In genomic region chr7:129095258-129095657, GRCh38 we compare ENCODE assay signal across 1 cellular context.
TF ChIP-seq lines count a peak whose summit lies in the region.

No MANE protein-coding gene starts in this region.

TF ChIP-seq in GM12878, 131 proteins besides CTCF, POLR2A, EP300 and RAD21 (continues in another document):
- TF ChIP-seq, protein P1, sequence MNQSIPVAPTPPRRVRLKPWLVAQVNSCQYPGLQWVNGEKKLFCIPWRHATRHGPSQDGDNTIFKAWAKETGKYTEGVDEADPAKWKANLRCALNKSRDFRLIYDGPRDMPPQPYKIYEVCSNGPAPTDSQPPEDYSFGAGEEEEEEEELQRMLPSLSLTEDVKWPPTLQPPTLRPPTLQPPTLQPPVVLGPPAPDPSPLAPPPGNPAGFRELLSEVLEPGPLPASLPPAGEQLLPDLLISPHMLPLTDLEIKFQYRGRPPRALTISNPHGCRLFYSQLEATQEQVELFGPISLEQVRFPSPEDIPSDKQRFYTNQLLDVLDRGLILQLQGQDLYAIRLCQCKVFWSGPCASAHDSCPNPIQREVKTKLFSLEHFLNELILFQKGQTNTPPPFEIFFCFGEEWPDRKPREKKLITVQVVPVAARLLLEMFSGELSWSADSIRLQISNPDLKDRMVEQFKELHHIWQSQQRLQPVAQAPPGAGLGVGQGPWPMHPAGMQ (IDR thresholded peaks at IDR 0.05; ENCODE audit: borderline replicate concordance): no peak
- TF ChIP-seq WRNIP1 (IDR thresholded peaks at IDR 0.05; ENCODE audit: borderline replicate concordance, low read depth, low read length) (no peak), ZNF207 (IDR thresholded peaks at IDR 0.05; ENCODE audit: borderline replicate concordance) (no peak), JUNB (IDR thresholded peaks at IDR 0.05) (no peak), YY1 (IDR thresholded peaks at IDR 0.05; ENCODE audit: low read depth, low read length) (peak; percentile 58; the same call in 1 of the 2 replicates), NBN (IDR thresholded peaks at IDR 0.05) (no peak), IKZF1 (conservative IDR thresholded peaks at IDR 0.05) (peak; percentile 66), ATF3 (IDR thresholded peaks at IDR 0.05; ENCODE audit: borderline replicate concordance, extremely low read depth, low read depth, low read length) (no peak), SMC3 (IDR thresholded peaks at IDR 0.05; ENCODE audit: borderline replicate concordance, low read length) (no peak), ASH2L (IDR thresholded peaks at IDR 0.05; ENCODE audit: borderline replicate concordance, low read depth) (peak; percentile 28; the same call in 1 of the 2 replicates), POLR2AphosphoS5 (IDR thresholded peaks at IDR 0.05; ENCODE audit: low read length) (no peak), HSF1 (IDR thresholded peaks at IDR 0.05; ENCODE audit: low read depth, low read length) (no peak), CEBPB (IDR thresholded peaks at IDR 0.05; ENCODE audit: borderline replicate concordance in 1 of 2, low read depth in 2 of 2, low read length in 2 of 2) (no peak), ATF7 (IDR thresholded peaks at IDR 0.05; ENCODE audit: low read depth) (no peak), SIN3A (IDR thresholded peaks at IDR 0.05; ENCODE audit: low read depth, low read length) (no peak), SUPT20H (IDR thresholded peaks at IDR 0.05; ENCODE audit: borderline replicate concordance, control insufficient read depth, low read depth, low read length) (no peak), ZNF217 (IDR thresholded peaks at IDR 0.05) (0 out of 2 replicates have a peak, but pooled peaks have one; percentile 33), POU2F2 (IDR thresholded peaks at IDR 0.05; ENCODE audit: borderline replicate concordance, low read depth, low read length) (0 out of 3 replicates have a peak, but pooled peaks have one; percentile 40), TAF1 (IDR thresholded peaks at IDR 0.05; ENCODE audit: borderline replicate concordance, low read depth, low read length) (peak; percentile 41; the same call in 1 of the 2 replicates), SMARCA5 (IDR thresholded peaks at IDR 0.05) (no peak), HDGF (IDR thresholded peaks at IDR 0.05) (no peak), STAT1 (conservative IDR thresholded peaks at IDR 0.05) (no peak), MEF2A (IDR thresholded peaks at IDR 0.05; ENCODE audit: insufficient read depth, low read depth, low read length) (peak; percentile 59; the same call in 1 of the 2 replicates), SRF (IDR thresholded peaks at IDR 0.05; ENCODE audit: low read depth in 2 of 2, low read length in 2 of 2) (peak in 1 of 2 experiments; percentile 54; a peak in 1 of 4 replicates), CREB1 (IDR thresholded peaks at IDR 0.05; ENCODE audit: low read depth) (peak; percentile 74), ZNF384 (IDR thresholded peaks at IDR 0.05; ENCODE audit: borderline replicate concordance, low read depth, low read length) (no peak), RB1 (IDR thresholded peaks at IDR 0.05; ENCODE audit: borderline replicate concordance) (no peak), EZH2 (IDR thresholded peaks at IDR 0.05; ENCODE audit: borderline replicate concordance, control insufficient read depth, low read depth, low read length) (no peak), ELK1 (IDR thresholded peaks at IDR 0.05; ENCODE audit: low read depth, low read length) (no peak), TCF12 (IDR thresholded peaks at IDR 0.05; ENCODE audit: low read depth, low read length) (peak; percentile 82), DPF2 (IDR thresholded peaks at IDR 0.05) (0 out of 2 replicates have a peak, but pooled peaks have one; percentile 17), EED (IDR thresholded peaks at IDR 0.05; ENCODE audit: low read depth) (peak; percentile 90)
- TF ChIP-seq, protein P2, sequence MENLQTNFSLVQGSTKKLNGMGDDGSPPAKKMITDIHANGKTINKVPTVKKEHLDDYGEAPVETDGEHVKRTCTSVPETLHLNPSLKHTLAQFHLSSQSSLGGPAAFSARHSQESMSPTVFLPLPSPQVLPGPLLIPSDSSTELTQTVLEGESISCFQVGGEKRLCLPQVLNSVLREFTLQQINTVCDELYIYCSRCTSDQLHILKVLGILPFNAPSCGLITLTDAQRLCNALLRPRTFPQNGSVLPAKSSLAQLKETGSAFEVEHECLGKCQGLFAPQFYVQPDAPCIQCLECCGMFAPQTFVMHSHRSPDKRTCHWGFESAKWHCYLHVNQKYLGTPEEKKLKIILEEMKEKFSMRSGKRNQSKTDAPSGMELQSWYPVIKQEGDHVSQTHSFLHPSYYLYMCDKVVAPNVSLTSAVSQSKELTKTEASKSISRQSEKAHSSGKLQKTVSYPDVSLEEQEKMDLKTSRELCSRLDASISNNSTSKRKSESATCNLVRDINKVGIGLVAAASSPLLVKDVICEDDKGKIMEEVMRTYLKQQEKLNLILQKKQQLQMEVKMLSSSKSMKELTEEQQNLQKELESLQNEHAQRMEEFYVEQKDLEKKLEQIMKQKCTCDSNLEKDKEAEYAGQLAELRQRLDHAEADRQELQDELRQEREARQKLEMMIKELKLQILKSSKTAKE (IDR thresholded peaks at IDR 0.05; ENCODE audit: low read depth, poor library complexity, severe bottlenecking): peak; percentile 49
- TF ChIP-seq, protein P3, sequence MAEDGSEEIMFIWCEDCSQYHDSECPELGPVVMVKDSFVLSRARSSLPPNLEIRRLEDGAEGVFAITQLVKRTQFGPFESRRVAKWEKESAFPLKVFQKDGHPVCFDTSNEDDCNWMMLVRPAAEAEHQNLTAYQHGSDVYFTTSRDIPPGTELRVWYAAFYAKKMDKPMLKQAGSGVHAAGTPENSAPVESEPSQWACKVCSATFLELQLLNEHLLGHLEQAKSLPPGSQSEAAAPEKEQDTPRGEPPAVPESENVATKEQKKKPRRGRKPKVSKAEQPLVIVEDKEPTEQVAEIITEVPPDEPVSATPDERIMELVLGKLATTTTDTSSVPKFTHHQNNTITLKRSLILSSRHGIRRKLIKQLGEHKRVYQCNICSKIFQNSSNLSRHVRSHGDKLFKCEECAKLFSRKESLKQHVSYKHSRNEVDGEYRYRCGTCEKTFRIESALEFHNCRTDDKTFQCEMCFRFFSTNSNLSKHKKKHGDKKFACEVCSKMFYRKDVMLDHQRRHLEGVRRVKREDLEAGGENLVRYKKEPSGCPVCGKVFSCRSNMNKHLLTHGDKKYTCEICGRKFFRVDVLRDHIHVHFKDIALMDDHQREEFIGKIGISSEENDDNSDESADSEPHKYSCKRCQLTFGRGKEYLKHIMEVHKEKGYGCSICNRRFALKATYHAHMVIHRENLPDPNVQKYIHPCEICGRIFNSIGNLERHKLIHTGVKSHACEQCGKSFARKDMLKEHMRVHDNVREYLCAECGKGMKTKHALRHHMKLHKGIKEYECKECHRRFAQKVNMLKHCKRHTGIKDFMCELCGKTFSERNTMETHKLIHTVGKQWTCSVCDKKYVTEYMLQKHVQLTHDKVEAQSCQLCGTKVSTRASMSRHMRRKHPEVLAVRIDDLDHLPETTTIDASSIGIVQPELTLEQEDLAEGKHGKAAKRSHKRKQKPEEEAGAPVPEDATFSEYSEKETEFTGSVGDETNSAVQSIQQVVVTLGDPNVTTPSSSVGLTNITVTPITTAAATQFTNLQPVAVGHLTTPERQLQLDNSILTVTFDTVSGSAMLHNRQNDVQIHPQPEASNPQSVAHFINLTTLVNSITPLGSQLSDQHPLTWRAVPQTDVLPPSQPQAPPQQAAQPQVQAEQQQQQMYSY (CRISPR knock-in tag; IDR thresholded peaks at IDR 0.05): no peak
- TF ChIP-seq, protein P4, sequence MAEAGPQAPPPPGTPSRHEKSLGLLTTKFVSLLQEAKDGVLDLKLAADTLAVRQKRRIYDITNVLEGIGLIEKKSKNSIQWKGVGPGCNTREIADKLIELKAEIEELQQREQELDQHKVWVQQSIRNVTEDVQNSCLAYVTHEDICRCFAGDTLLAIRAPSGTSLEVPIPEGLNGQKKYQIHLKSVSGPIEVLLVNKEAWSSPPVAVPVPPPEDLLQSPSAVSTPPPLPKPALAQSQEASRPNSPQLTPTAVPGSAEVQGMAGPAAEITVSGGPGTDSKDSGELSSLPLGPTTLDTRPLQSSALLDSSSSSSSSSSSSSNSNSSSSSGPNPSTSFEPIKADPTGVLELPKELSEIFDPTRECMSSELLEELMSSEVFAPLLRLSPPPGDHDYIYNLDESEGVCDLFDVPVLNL (IDR thresholded peaks at IDR 0.05; ENCODE audit: low read depth, low read length): no peak
- TF ChIP-seq, protein P5, sequence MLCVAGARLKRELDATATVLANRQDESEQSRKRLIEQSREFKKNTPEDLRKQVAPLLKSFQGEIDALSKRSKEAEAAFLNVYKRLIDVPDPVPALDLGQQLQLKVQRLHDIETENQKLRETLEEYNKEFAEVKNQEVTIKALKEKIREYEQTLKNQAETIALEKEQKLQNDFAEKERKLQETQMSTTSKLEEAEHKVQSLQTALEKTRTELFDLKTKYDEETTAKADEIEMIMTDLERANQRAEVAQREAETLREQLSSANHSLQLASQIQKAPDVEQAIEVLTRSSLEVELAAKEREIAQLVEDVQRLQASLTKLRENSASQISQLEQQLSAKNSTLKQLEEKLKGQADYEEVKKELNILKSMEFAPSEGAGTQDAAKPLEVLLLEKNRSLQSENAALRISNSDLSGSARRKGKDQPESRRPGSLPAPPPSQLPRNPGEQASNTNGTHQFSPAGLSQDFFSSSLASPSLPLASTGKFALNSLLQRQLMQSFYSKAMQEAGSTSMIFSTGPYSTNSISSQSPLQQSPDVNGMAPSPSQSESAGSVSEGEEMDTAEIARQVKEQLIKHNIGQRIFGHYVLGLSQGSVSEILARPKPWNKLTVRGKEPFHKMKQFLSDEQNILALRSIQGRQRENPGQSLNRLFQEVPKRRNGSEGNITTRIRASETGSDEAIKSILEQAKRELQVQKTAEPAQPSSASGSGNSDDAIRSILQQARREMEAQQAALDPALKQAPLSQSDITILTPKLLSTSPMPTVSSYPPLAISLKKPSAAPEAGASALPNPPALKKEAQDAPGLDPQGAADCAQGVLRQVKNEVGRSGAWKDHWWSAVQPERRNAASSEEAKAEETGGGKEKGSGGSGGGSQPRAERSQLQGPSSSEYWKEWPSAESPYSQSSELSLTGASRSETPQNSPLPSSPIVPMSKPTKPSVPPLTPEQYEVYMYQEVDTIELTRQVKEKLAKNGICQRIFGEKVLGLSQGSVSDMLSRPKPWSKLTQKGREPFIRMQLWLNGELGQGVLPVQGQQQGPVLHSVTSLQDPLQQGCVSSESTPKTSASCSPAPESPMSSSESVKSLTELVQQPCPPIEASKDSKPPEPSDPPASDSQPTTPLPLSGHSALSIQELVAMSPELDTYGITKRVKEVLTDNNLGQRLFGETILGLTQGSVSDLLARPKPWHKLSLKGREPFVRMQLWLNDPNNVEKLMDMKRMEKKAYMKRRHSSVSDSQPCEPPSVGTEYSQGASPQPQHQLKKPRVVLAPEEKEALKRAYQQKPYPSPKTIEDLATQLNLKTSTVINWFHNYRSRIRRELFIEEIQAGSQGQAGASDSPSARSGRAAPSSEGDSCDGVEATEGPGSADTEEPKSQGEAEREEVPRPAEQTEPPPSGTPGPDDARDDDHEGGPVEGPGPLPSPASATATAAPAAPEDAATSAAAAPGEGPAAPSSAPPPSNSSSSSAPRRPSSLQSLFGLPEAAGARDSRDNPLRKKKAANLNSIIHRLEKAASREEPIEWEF (IDR thresholded peaks at IDR 0.05; ENCODE audit: insufficient replicate concordance, low read depth, low read length): no peak
- TF ChIP-seq, protein P6, sequence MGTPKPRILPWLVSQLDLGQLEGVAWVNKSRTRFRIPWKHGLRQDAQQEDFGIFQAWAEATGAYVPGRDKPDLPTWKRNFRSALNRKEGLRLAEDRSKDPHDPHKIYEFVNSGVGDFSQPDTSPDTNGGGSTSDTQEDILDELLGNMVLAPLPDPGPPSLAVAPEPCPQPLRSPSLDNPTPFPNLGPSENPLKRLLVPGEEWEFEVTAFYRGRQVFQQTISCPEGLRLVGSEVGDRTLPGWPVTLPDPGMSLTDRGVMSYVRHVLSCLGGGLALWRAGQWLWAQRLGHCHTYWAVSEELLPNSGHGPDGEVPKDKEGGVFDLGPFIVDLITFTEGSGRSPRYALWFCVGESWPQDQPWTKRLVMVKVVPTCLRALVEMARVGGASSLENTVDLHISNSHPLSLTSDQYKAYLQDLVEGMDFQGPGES (IDR thresholded peaks at IDR 0.05): no peak
